8 cellular contexts compared by ENCODE assay signal in genomic region chr10:97759157-97759980, GRCh38. TPM values are rescaled to one million over a fixed set of nuclear protein-coding genes. Genes with fewer than 3 reads are reported as not detected.
A peak's percentile ranks its signal among the peaks of the same experiment; 100 is the strongest.
DNase-seq lines count a peak whose midpoint lies in the region; ATAC-seq and TF ChIP-seq lines count a peak whose summit lies in the region.

No MANE protein-coding gene starts in this region.

- no peak overlapping the region for H2BK5ac ChIP-seq in trophoblast cell (ENCODE audit: low read depth, low read length, poor library complexity)

- H3K27me3 Mint-ChIP-seq in glutamatergic neuron (ENCODE audit: unreplicated experiment), result peaks cover 7% of the 10 kb centered on the region

- no peak overlapping the region for H3K4me2 ChIP-seq in PC-9
- H3K4me2 ChIP-seq in trophoblast cell (ENCODE audit: low read length), result no peak overlapping the region

- H3K14ac ChIP-seq in trophoblast cell (ENCODE audit: low read length), result no peak overlapping the region

- DNase-seq in DMS153 (lab: John Stamatoyannopoulos, UW), result peak; percentile 17
- peak; percentile 36 to 48 for DNase-seq in PC-9
- DNase-seq in activated naive CD4-positive, alpha-beta T cell treated with Interleukin-2 at 50 U/mL for 16 hours, result peak; percentile 46
- DNase-seq in glutamatergic neuron, result peak; percentile 92
- DNase-seq in trophoblast cell, result peak; percentile 63 to 73

- H3K9me2 ChIP-seq in PC-9 (ENCODE audit: insufficient read depth), result no peaks in the 10 kb centered on the region

- no peak overlapping the region for H3K4ac ChIP-seq in trophoblast cell (ENCODE audit: low read depth, low read length)

- H3K18ac ChIP-seq in trophoblast cell (ENCODE audit: low read length), result no peak overlapping the region

- H3K27me3 ChIP-seq in PC-9 (ENCODE audit: insufficient read depth, low read depth) (no peaks in the 10 kb centered on the region), trophoblast cell (ENCODE audit: insufficient read depth, low read length) (no peaks in the 10 kb centered on the region)

- no peaks in the 10 kb centered on the region for H3K9me3 ChIP-seq in PC-9 (ENCODE audit: insufficient read depth, low read depth)
- H3K9me3 ChIP-seq in trophoblast cell (ENCODE audit: insufficient read depth, low read depth, low read length), result no peaks in the 10 kb centered on the region

- H3K36me3 Mint-ChIP-seq in glutamatergic neuron (ENCODE audit: unreplicated experiment), result peaks cover 5% of the 10 kb centered on the region

- H3K36me3 ChIP-seq in PC-9 (ENCODE audit: low read depth) (no peaks in the 10 kb centered on the region), trophoblast cell (ENCODE audit: control insufficient read depth in 1 of 2, insufficient read depth in 2 of 2, low read length in 2 of 2) (peaks cover 60 to 71% of the 10 kb centered on the region in 2 experiments)

- no peak overlapping the region for H3K27ac Mint-ChIP-seq in glutamatergic neuron (ENCODE audit: unreplicated experiment)

- no peak overlapping the region for H3K9ac ChIP-seq in trophoblast cell (ENCODE audit: low read length)

- H2BK120ac ChIP-seq in trophoblast cell (ENCODE audit: insufficient read depth, low read length, poor library complexity), result no peak overlapping the region

- H4K12ac ChIP-seq in trophoblast cell (ENCODE audit: low read depth, low read length), result no peak overlapping the region

- H3K4me1 ChIP-seq in PC-9 (replicated peaks; ENCODE audit: insufficient read depth) (no peaks in the 10 kb centered on the region), trophoblast cell (ENCODE audit: control insufficient read depth in 1 of 2, insufficient read depth in 2 of 2, low read length in 2 of 2) (no peaks in the 10 kb centered on the region)

- no peak overlapping the region for H3K4me3 ChIP-seq in PC-9
- H3K4me3 ChIP-seq in trophoblast cell (ENCODE audit: low read depth, low read length), result no peak overlapping the region

- CTCF ChIA-PET in PC-9 (lab: Charles Lee), result no interaction called here

- no peak overlapping the region for H4K91ac ChIP-seq in trophoblast cell (ENCODE audit: low read depth, low read length)

- ATAC-seq in HG03460 (IDR thresholded peaks at IDR 0.05; ENCODE audit: unreplicated experiment) (peak; percentile 58), HG02623 (IDR thresholded peaks at IDR 0.05; ENCODE audit: unreplicated experiment) (no peak), HG03571 (IDR thresholded peaks at IDR 0.05; ENCODE audit: unreplicated experiment) (no peak)

- BruUV-seq in PC-9 (replicated peaks; lab: Mats Ljungman, UMichigan), result no TSS peak

- POLR2A ChIA-PET in PC-9 (lab: Charles Lee; ENCODE audit: unreplicated experiment), result no interaction called here

- no peak overlapping the region for H2BK12ac ChIP-seq in trophoblast cell (ENCODE audit: low read length)

- H3K79me2 ChIP-seq in PC-9 (ENCODE audit: low read depth) (no peaks in the 10 kb centered on the region), trophoblast cell (ENCODE audit: control insufficient read depth, insufficient read depth, low read length, poor library complexity) (no peaks in the 10 kb centered on the region)

- no peak overlapping the region for H4K8ac ChIP-seq in trophoblast cell (ENCODE audit: low read depth, low read length)

- H3K9me3 Mint-ChIP-seq in glutamatergic neuron (ENCODE audit: unreplicated experiment), result peaks cover 6% of the 10 kb centered on the region

- H3F3A ChIP-seq in PC-9 (ENCODE audit: insufficient read depth, low read depth), result no peaks in the 10 kb centered on the region

- H3K79me1 ChIP-seq in trophoblast cell (ENCODE audit: low read length), result no peaks in the 10 kb centered on the region

- H2AK5ac ChIP-seq in trophoblast cell (ENCODE audit: low read length), result no peak overlapping the region

- no peaks in the 10 kb centered on the region for H4K20me1 ChIP-seq in PC-9 (ENCODE audit: insufficient read depth)

- H3K23ac ChIP-seq in trophoblast cell (ENCODE audit: low read length), result no peak overlapping the region

- no peaks in the 10 kb centered on the region for H3K4me1 Mint-ChIP-seq in glutamatergic neuron (ENCODE audit: low read depth, unreplicated experiment)

- TF ChIP-seq CTCF in PC-9 (conservative IDR thresholded peaks at IDR 0.05) (peak; percentile 78), glutamatergic neuron (IDR thresholded peaks at IDR 0.05; ENCODE audit: partially characterized antibody, unreplicated experiment) (peak; percentile 88)

- H3K27ac ChIP-seq in PC-9 (no peak overlapping the region), trophoblast cell (ENCODE audit: low read depth, low read length) (no peak overlapping the region)

- WGBS in trophoblast cell (ENCODE audit: extremely low coverage, insufficient coverage, insufficient read length), result no CpG with 5 or more reads among the region's 6 CpGs

- H3K4me3 Mint-ChIP-seq in glutamatergic neuron (ENCODE audit: unreplicated experiment), result no peak overlapping the region

- H2AFZ ChIP-seq in PC-9 (no peak overlapping the region), trophoblast cell (ENCODE audit: insufficient read depth, low read length, poor library complexity) (no peak overlapping the region)

- intact Hi-C loops in PC-9 (cut with micrococcal nuclease; ENCODE audit: unreplicated experiment), result loop anchor here (1.0 kb wide), 2 partner anchors 110 to 286 kb away; no protein-coding TSS in a partner anchor

RNA-seq across cellular contexts. Expression of gene SFRP5, which starts 12.4 kb away (rescaled TPM):
- total RNA-seq in PC-9 (2021), result not detected in 2 replicates
- total RNA-seq in glutamatergic neuron (ENCODE audit: unreplicated experiment), result not detected
- not detected in 2 replicates for polyA plus RNA-seq in trophoblast cell (2013)

RNA-seq across cellular contexts. Expression of gene ZFYVE27, which starts 22.4 kb away (rescaled TPM):
- 21.6 and 24.7 TPM in 2 replicates for total RNA-seq in PC-9 (2021)
- total RNA-seq in glutamatergic neuron (ENCODE audit: unreplicated experiment), result 48.5 TPM
- polyA plus RNA-seq in trophoblast cell (2013), result 10.8 and 12.1 TPM in 2 replicates

RNA-seq across cellular contexts. Expression of gene MARVELD1, which starts 45.8 kb away (rescaled TPM):
- total RNA-seq in PC-9 (2021) (33.1 and 40.1 TPM in 2 replicates), glutamatergic neuron (ENCODE audit: unreplicated experiment) (12.2 TPM)
- 29.2 and 29.4 TPM in 2 replicates for polyA plus RNA-seq in trophoblast cell (2013)

Comparison
In these comparisons a context has a peak if more than half of its experiments do, and no peak if none do; other contexts are left out.
1. DNase-seq: peak in every context shown above with its lines; median percentile 92 in glutamatergic neuron; 68 in trophoblast cell; 46 in activated naive CD4-positive, alpha-beta T cell treated with Interleukin-2 at 50 U/mL for 16 hours; 42 in PC-9; 17 in DMS153.